In genomic region chr7:15720849-15721471, GRCh38 we compare ENCODE assay signal across 8 cellular contexts. TPM values are rescaled to one million over a fixed set of nuclear protein-coding genes. Genes with fewer than 3 reads are reported as not detected.
DNase-seq lines count a peak whose midpoint lies in the region; ATAC-seq, FAIRE-seq and TF ChIP-seq lines count a peak whose summit lies in the region.

No MANE protein-coding gene starts in this region.

- H3K4me3 ChIP-seq in DOHH2 (ENCODE audit: low read length): no peak overlapping the region
- H3K4me3 ChIP-seq in fibroblast of lung (replicated peaks in 1 of 4; ENCODE audit: control extremely low read depth in 1 of 4, insufficient read depth in 1 of 4, low read depth in 3 of 4, low read length in 4 of 4): no peak overlapping the region
- H3K4me3 ChIP-seq in vagina: no peak overlapping the region

- H3K4me1 ChIP-seq in DOHH2 (ENCODE audit: control insufficient read depth, low read length) (no peaks in the 10 kb centered on the region), fibroblast of lung (ENCODE audit: control insufficient read depth, extremely low read depth, insufficient read depth, low read length) (no peaks in the 10 kb centered on the region), vagina (no peaks in the 10 kb centered on the region)

- no peak overlapping the region for H2AFZ ChIP-seq in fibroblast of lung (ENCODE audit: low read length)

- ATAC-seq in HG03342 (IDR thresholded peaks at IDR 0.05; ENCODE audit: unreplicated experiment): no peak

- H3F3A ChIP-seq in DOHH2 (ENCODE audit: control insufficient read depth, insufficient read depth): 0 out of 2 replicates have a peak, but pooled peaks cover 3% of the 10 kb centered on the region

- H3K9ac ChIP-seq in fibroblast of lung (ENCODE audit: insufficient read depth, low read length): no peak overlapping the region

- H3K9me2 ChIP-seq in DOHH2 (replicated peaks; ENCODE audit: control insufficient read depth, low read length): no peaks in the 10 kb centered on the region

- peak; percentile 1 for DNase-seq in HTR-8/SVneo (ENCODE audit: insufficient read length, low spot score)
- peak; percentile 47 for DNase-seq in RPMI8226
- peak; percentile 10 to 74 for DNase-seq in fibroblast of lung (ENCODE audit: low read depth in 2 of 2)
- DNase-seq in retina: peak; percentile 5
- DNase-seq in GDM1 (lab: John Stamatoyannopoulos, UW): no peak
- DNase-seq in vagina (ENCODE audit: extremely low spot score in 2 of 2): no peak

- H3K9me3 ChIP-seq in DOHH2 (ENCODE audit: control insufficient read depth, insufficient read depth, low read length): no peaks in the 10 kb centered on the region
- no peaks in the 10 kb centered on the region for H3K9me3 ChIP-seq in fibroblast of lung (ENCODE audit: control insufficient read depth, insufficient read depth, low read depth, low read length)
- H3K9me3 ChIP-seq in vagina: no peaks in the 10 kb centered on the region

- intact Hi-C loops in vagina (cut with DNase I): no loop called here

- H4K20me1 ChIP-seq in DOHH2 (ENCODE audit: control insufficient read depth, insufficient read depth, low read depth, low read length) (no peaks in the 10 kb centered on the region), fibroblast of lung (ENCODE audit: control insufficient read depth, extremely low read depth, insufficient read depth, low read length) (no peaks in the 10 kb centered on the region)

- H3K27me3 ChIP-seq in DOHH2 (ENCODE audit: control insufficient read depth, low read length) (no peaks in the 10 kb centered on the region), fibroblast of lung (ENCODE audit: control insufficient read depth, insufficient read depth, low read length) (no peaks in the 10 kb centered on the region), vagina (no peaks in the 10 kb centered on the region)

- H3K36me3 ChIP-seq in DOHH2 (ENCODE audit: control insufficient read depth, low read length) (no peaks in the 10 kb centered on the region), fibroblast of lung (ENCODE audit: control insufficient read depth, insufficient read depth, low read length) (no peaks in the 10 kb centered on the region), vagina (no peaks in the 10 kb centered on the region)

- H3K27ac ChIP-seq in DOHH2 (ENCODE audit: low read depth, low read length) (no peak overlapping the region), fibroblast of lung (ENCODE audit: insufficient read depth, low read length) (no peak overlapping the region), vagina (no peak overlapping the region)

- no peak for FAIRE-seq in HTR-8/SVneo (lab: Jason Lieb, UNC)

- H3K4me2 ChIP-seq in DOHH2 (ENCODE audit: low read length) (no peak overlapping the region), fibroblast of lung (ENCODE audit: extremely low read depth, insufficient read depth, low read length) (no peak overlapping the region)

- TF ChIP-seq CTCF in DOHH2 (IDR thresholded peaks at IDR 0.05; ENCODE audit: low read depth, low read length, poor library complexity, severe bottlenecking): peak; percentile 85
- peak; percentile 70 to 80 for TF ChIP-seq CTCF in fibroblast of lung (conservative IDR thresholded peaks at IDR 0.05 in 1 of 2, IDR thresholded peaks at IDR 0.05 in 1 of 2; ENCODE audit: low read depth in 1 of 2, low read length in 2 of 2)
- peak in 1 of 3 experiments; percentile 42 for TF ChIP-seq CTCF in vagina (IDR thresholded peaks at IDR 0.05)

- H3K79me2 ChIP-seq in DOHH2 (ENCODE audit: control insufficient read depth, low read length): no peaks in the 10 kb centered on the region
- no peaks in the 10 kb centered on the region for H3K79me2 ChIP-seq in fibroblast of lung (ENCODE audit: control insufficient read depth, insufficient read depth, low read length)

- TF ChIP-seq POLR2A in vagina (IDR thresholded peaks at IDR 0.05): no peak

RNA-seq across cellular contexts. Expression of gene MEOX2, which starts 34.5 kb away (rescaled TPM):
- total RNA-seq in fibroblast of lung: 0.50 and 1.5 TPM in 2 replicates
- polyA plus RNA-seq in fibroblast of lung: 0.28 and 3.3 TPM in 2 replicates
- 0.38 and 2.5 TPM in 2 replicates for polyA plus RNA-seq in fibroblast of lung (2012)
- polyA minus RNA-seq in fibroblast of lung (ENCODE audit: low replicate concordance): 0.48 TPM in 1 of 2 replicates, not detected in the other
- total RNA-seq in vagina: 1.7 TPM

Comparison
In these comparisons a context has a peak if more than half of its experiments do, and no peak if none do; other contexts are left out.
1. DNase-seq: peak in HTR-8/SVneo (single experiment), RPMI8226 (single experiment), fibroblast of lung (2 of 2) and retina (single experiment); none in GDM1 (single experiment) and vagina (0 of 2).